Comparison of ENCODE assay signal across 20 cellular contexts in the genomic region with DNA sequence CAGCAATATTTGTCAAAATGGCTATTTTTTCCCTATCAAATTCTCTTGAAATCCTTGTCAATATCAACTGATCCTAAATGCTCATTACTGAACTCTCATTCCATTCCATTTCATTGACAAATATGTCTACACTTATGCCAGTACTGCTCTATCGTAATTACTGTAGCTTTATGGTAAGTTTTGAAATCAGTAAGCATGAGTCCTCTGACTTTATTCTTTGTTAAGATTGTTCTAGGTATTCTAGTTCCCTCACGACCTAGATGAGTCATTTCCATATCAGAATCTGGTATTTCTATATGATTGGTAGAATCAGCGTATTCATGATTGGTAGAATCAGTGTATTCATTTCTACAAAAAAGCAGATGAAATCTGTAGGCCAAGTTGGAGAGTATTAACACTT.
A peak's percentile ranks its signal among the peaks of the same experiment; 100 is the strongest.
DNase-seq lines count a peak whose midpoint lies in the region; FAIRE-seq and TF ChIP-seq lines count a peak whose summit lies in the region.
"Had no signal": no experiment of that assay in that cellular context is flagged by ENCODE, and none has a peak within 500 bp of the region (broad histone marks: within the 10 kb centered on the region; RNA-seq: fewer than 3 reads in every experiment).

No MANE protein-coding gene starts in this region.

- H3K27me3 ChIP-seq in OCI-LY3 (ENCODE audit: low read depth, low read length) (no peaks in the 10 kb centered on the region), bronchial epithelial cell (ENCODE audit: control insufficient read depth, insufficient read depth, low read length) (no peaks in the 10 kb centered on the region)
- H3K27me3 ChIP-seq: BLaER1 had no signal

- H3K27me3 Mint-ChIP-seq in activated CD4-positive, alpha-beta T cell treated with anti-CD3 and anti-CD28 coated beads, Interleukin-2, amount 10 ng/mL, durations not matched to agents 24 days and 14 days: no peaks in the 10 kb centered on the region
- H3K27me3 Mint-ChIP-seq in MCF 10A (ENCODE audit: insufficient read depth, unreplicated experiment): no peaks in the 10 kb centered on the region

- H3K9ac ChIP-seq in OCI-LY3 (ENCODE audit: low read length): no peak overlapping the region
- H3K9ac ChIP-seq: BLaER1 had no signal

- H3K36me3 ChIP-seq in OCI-LY3 (replicated peaks; ENCODE audit: low read depth, low read length): peaks cover 11% of the 10 kb centered on the region
- H3K36me3 ChIP-seq in bronchial epithelial cell (ENCODE audit: control insufficient read depth, insufficient read depth, low read length): no peaks in the 10 kb centered on the region
- H3K36me3 ChIP-seq: BLaER1 had no signal

- no TSS peak for BruUV-seq in MCF 10A (replicated peaks; lab: Mats Ljungman, UMichigan)

- H3K27ac ChIP-seq in OCI-LY3 (ENCODE audit: low read length): no peak overlapping the region
- H3K27ac ChIP-seq: BLaER1, RWPE1 had no signal

- no peak overlapping the region for H2AFZ ChIP-seq in OCI-LY3 (ENCODE audit: low read depth, low read length)

- FAIRE-seq in bronchial epithelial cell (lab: Jason Lieb, UNC): no peak
- FAIRE-seq: D721Med, GM18507, H1 had no signal

- peaks cover 34% of the 10 kb centered on the region for H3K36me3 Mint-ChIP-seq in activated CD4-positive, alpha-beta T cell treated with anti-CD3 and anti-CD28 coated beads, Interleukin-2, amount 10 ng/mL, durations not matched to agents 24 days and 14 days (ENCODE audit: low read depth)
- no peaks in the 10 kb centered on the region for H3K36me3 Mint-ChIP-seq in MCF 10A (ENCODE audit: insufficient read depth, unreplicated experiment)

- peak overlapping the region; percentile 60 for H3K27ac Mint-ChIP-seq in activated CD4-positive, alpha-beta T cell treated with anti-CD3 and anti-CD28 coated beads, Interleukin-2, amount 10 ng/mL, durations not matched to agents 24 days and 14 days
- no peak overlapping the region for H3K27ac Mint-ChIP-seq in MCF 10A (ENCODE audit: low read depth, unreplicated experiment)
- H3K27ac Mint-ChIP-seq: CD8-positive, alpha-beta T cell had no signal

- H3K4me3 ChIP-seq in GM12865 (ENCODE audit: low read depth, low read length) (no peak overlapping the region), OCI-LY3 (ENCODE audit: low read length) (no peak overlapping the region), bronchial epithelial cell (ENCODE audit: low read depth, low read length) (no peak overlapping the region)
- H3K4me3 ChIP-seq: BLaER1 had no signal

- peaks cover 20% of the 10 kb centered on the region for H3K4me1 Mint-ChIP-seq in activated CD4-positive, alpha-beta T cell treated with anti-CD3 and anti-CD28 coated beads, Interleukin-2, amount 10 ng/mL, durations not matched to agents 24 days and 14 days
- no peaks in the 10 kb centered on the region for H3K4me1 Mint-ChIP-seq in MCF 10A (ENCODE audit: insufficient read depth, unreplicated experiment)

- no peak for TF ChIP-seq CTCF in GM12865 (IDR thresholded peaks at IDR 0.05; ENCODE audit: insufficient read depth, low read depth, low read length, missing control alignments)
- TF ChIP-seq CTCF in OCI-LY3 (IDR thresholded peaks at IDR 0.05; ENCODE audit: low read depth, low read length): no peak
- no peak for TF ChIP-seq CTCF in bronchial epithelial cell (IDR thresholded peaks at IDR 0.05; ENCODE audit: insufficient read depth, low read length, severe bottlenecking)
- no peak for TF ChIP-seq CTCF in MCF 10A (IDR thresholded peaks at IDR 0.05; ENCODE audit: unreplicated experiment)

- H3K4me1 ChIP-seq in OCI-LY3 (ENCODE audit: low read length): peaks cover 14% of the 10 kb centered on the region
- H3K4me1 ChIP-seq: BLaER1 had no signal

- H3K4me2 ChIP-seq in OCI-LY3 (ENCODE audit: low read length): peak overlapping the region; percentile 21; the same call in 1 of the 2 replicates
- H3K4me2 ChIP-seq: BLaER1 had no signal

- DNase-seq in activated CD4-positive, alpha-beta T cell treated with anti-CD3 and anti-CD28 coated beads, Interleukin-2, amount 10 ng/mL, durations not matched to agents 24 days and 14 days: no peak
- DNase-seq in activated CD4-positive, alpha-beta T cell treated with anti-CD3 and anti-CD28 coated beads, Interleukin-2, amount 50 U/mL, for 4 hours: no peak
- peak; percentile 10 for DNase-seq in GM12865 (ENCODE audit: low read depth)
- DNase-seq in bronchial epithelial cell (ENCODE audit: low read depth): peak; percentile 8
- DNase-seq in MCF 10A (ENCODE audit: unreplicated experiment): no peak
- DNase-seq in DMS114 treated with DMSO at 0.1 percent for 48 hours (lab: John Stamatoyannopoulos, UW; ENCODE audit: unreplicated experiment): no peak
- DNase-seq in OCI-M2 (lab: John Stamatoyannopoulos, UW; ENCODE audit: unreplicated experiment): no peak
- DNase-seq: CD8-positive, alpha-beta T cell; DMS79 treated with DMSO at 0.1 percent for 48 hours; KBM-7; NCI-H1436; NCI-H2029 treated with DMSO at 0.1 percent for 48 hours; NCI-H748 treated with DMSO at 0.1 percent for 48 hours; PC-3 had no signal

- peaks cover 41% of the 10 kb centered on the region for H3K9me3 Mint-ChIP-seq in activated CD4-positive, alpha-beta T cell treated with anti-CD3 and anti-CD28 coated beads, Interleukin-2, amount 10 ng/mL, durations not matched to agents 24 days and 14 days
- H3K9me3 Mint-ChIP-seq in MCF 10A (ENCODE audit: unreplicated experiment): no peaks in the 10 kb centered on the region

- H4K20me1 ChIP-seq in OCI-LY3 (ENCODE audit: insufficient read depth, low read length): no peaks in the 10 kb centered on the region
- H4K20me1 ChIP-seq: BLaER1 had no signal

- H3K4me3 Mint-ChIP-seq in activated CD4-positive, alpha-beta T cell treated with anti-CD3 and anti-CD28 coated beads, Interleukin-2, amount 10 ng/mL, durations not matched to agents 24 days and 14 days: no peak overlapping the region
- H3K4me3 Mint-ChIP-seq in MCF 10A (ENCODE audit: unreplicated experiment): no peak overlapping the region
- H3K4me3 Mint-ChIP-seq: CD8-positive, alpha-beta T cell had no signal

- intact Hi-C loops in activated CD4-positive, alpha-beta T cell treated with anti-CD3 and anti-CD28 coated beads, Interleukin-2, amount 10 ng/mL, durations not matched to agents 24 days and 14 days (cut with micrococcal nuclease): loop anchor here (1.0 to 10.0 kb wide), 3 partner anchors 8 to 915 kb away; no protein-coding TSS in a partner anchor
- intact Hi-C loops in MCF 10A (cut with micrococcal nuclease): no loop called here

- CTCF ChIA-PET in MCF 10A (lab: Yijun Ruan, JAX): no interaction called here

- POLR2A ChIA-PET in MCF 10A (lab: Yijun Ruan, JAX): no interaction called here

- no peaks in the 10 kb centered on the region for H3K79me2 ChIP-seq in OCI-LY3 (ENCODE audit: low read length)

- H3K9me3 ChIP-seq in OCI-LY3 (ENCODE audit: insufficient read depth, low read length): no peaks in the 10 kb centered on the region
- H3K9me3 ChIP-seq: BLaER1 had no signal

Comparison
In these comparisons a context has a peak if more than half of its experiments do, and no peak if none do; other contexts are left out.
1. DNase-seq: peak in GM12865 (single experiment) and bronchial epithelial cell (single experiment); none in activated CD4-positive, alpha-beta T cell treated with anti-CD3 and anti-CD28 coated beads, Interleukin-2, amount 10 ng/mL, durations not matched to agents 24 days and 14 days (single experiment), activated CD4-positive, alpha-beta T cell treated with anti-CD3 and anti-CD28 coated beads, Interleukin-2, amount 50 U/mL, for 4 hours (0 of 2), MCF 10A (single experiment), DMS114 treated with DMSO at 0.1 percent for 48 hours (single experiment) and OCI-M2 (single experiment).